ENCODE assay signal across 1 cellular context in genomic region chr10:97422921-97423420, GRCh38.
TF ChIP-seq lines count a peak whose summit lies in the region.

No MANE protein-coding gene starts in this region.

TF ChIP-seq in GM23338, 12 proteins besides CTCF, POLR2A, EP300 and RAD21 (continued from another document):
- TF ChIP-seq ZNF462 (CRISPR knock-in tag; IDR thresholded peaks at IDR 0.05): no peak
- TF ChIP-seq JUNB (IDR thresholded peaks at IDR 0.05; ENCODE audit: unreplicated experiment): no peak
- no peak for TF ChIP-seq POLR2AphosphoS5 (IDR thresholded peaks at IDR 0.05; ENCODE audit: low read depth)
- no peak for TF ChIP-seq STAT1 (IDR thresholded peaks at IDR 0.05; ENCODE audit: unreplicated experiment)
- no peak for TF ChIP-seq ETS1 (IDR thresholded peaks at IDR 0.05)
- TF ChIP-seq CREB1 (CRISPR knock-in tag; IDR thresholded peaks at IDR 0.05; ENCODE audit: low read depth): no peak
- TF ChIP-seq EZH2 (IDR thresholded peaks at IDR 0.05; ENCODE audit: low read depth, unreplicated experiment): no peak
